Comparison of ENCODE assay signal across 14 cellular contexts in genomic region chr3:169112153-169112892, GRCh38.
DNase-seq lines count a peak whose midpoint lies in the region; FAIRE-seq and TF ChIP-seq lines count a peak whose summit lies in the region.
"Had no signal": no experiment of that assay in that cellular context is flagged by ENCODE, and none has a peak within 500 bp of the region (broad histone marks: within the 10 kb centered on the region; RNA-seq: fewer than 3 reads in every experiment).

No MANE protein-coding gene starts in this region.

- in situ Hi-C loops in astrocyte of the cerebellum (cut with HindIII; ENCODE audit: low sequenced_read_pairs) (no loop called here), transverse colon (cut with MboI; ENCODE audit: low pct_ligation_motif_present in 1 of 4, low pct_unique_long_range_greater_than_20kb in 1 of 4, low sequenced_read_pairs in 3 of 4) (no loop called here)

- peak; percentile 85 for DNase-seq in HS-5 (ENCODE audit: low read depth)
- peak; percentile 78 for DNase-seq in astrocyte of the cerebellum (ENCODE audit: low read depth)
- DNase-seq in kidney epithelial cell (ENCODE audit: low read depth) = peak; percentile 86
- DNase-seq in activated CD8-positive, alpha-beta memory T cell treated with anti-CD3 and anti-CD28 coated beads for 24 hours = no peak
- DNase-seq in uterus = no peak
- DNase-seq in GM12892 (ENCODE audit: insufficient read length) = no peak
- no peak for DNase-seq in transverse colon
- DNase-seq: activated CD4-positive, alpha-beta T cell treated with anti-CD3 and anti-CD28 coated beads, Interleukin-2, amount 50 U/mL, for 1 hour; NCI-H2081 treated with DMSO at 0.1 percent for 48 hours; SHP77 treated with DMSO at 0.1 percent for 48 hours; stimulated activated CD4-positive, alpha-beta T cell treated with anti-CD3 and anti-CD28 coated beads, Interleukin-12 subunit alpha, Interleukin-12 subunit beta, amount 100 ng/mL, for 4 hours had no signal

- H3K36me3 ChIP-seq in ACC112 (ENCODE audit: insufficient read depth, low read length) (0 out of 2 replicates have a peak, but pooled peaks cover 3% of the 10 kb centered on the region), kidney epithelial cell (ENCODE audit: control insufficient read depth, insufficient read depth, low read length) (peaks cover 1% of the 10 kb centered on the region), uterus (no peaks in the 10 kb centered on the region), transverse colon (peaks cover 0 to 8% (median 0%) of the 10 kb centered on the region in 4 donors)
- H3K36me3 ChIP-seq: BLaER1 treated with 17β-estradiol and CSF1 and Interleukin-3, amounts not matched to agents 10 nM and 100 nM had no signal

- TF ChIP-seq POLR2A in uterus (IDR thresholded peaks at IDR 0.05) (no peak), GM12892 (IDR thresholded peaks at IDR 0.05; ENCODE audit: low read depth, low read length) (no peak), transverse colon (IDR thresholded peaks at IDR 0.05) (no peak)

- no peaks in the 10 kb centered on the region for H3K79me2 ChIP-seq in ACC112 (ENCODE audit: control insufficient read depth, insufficient read depth, low read length, unreplicated experiment)

- TF ChIP-seq EP300 in transverse colon (IDR thresholded peaks at IDR 0.05; ENCODE audit: low read depth) = no peak

- no peaks in the 10 kb centered on the region for H3K9me3 ChIP-seq in uterus
- no peaks in the 10 kb centered on the region for H3K9me3 ChIP-seq in transverse colon
- H3K9me3 ChIP-seq: BLaER1 treated with 17β-estradiol and CSF1 and Interleukin-3, amounts not matched to agents 10 nM and 100 nM had no signal

- H2AFZ ChIP-seq in ACC112 (ENCODE audit: low read length, unreplicated experiment) = no peak overlapping the region

- H3K4me3 ChIP-seq in ACC112 (ENCODE audit: low read depth, low read length) = peak overlapping the region; percentile 3; the same call in 1 of the 2 replicates
- H3K4me3 ChIP-seq in astrocyte of the cerebellum (ENCODE audit: low read depth, low read length) = no peak overlapping the region
- H3K4me3 ChIP-seq in kidney epithelial cell (ENCODE audit: low read depth, low read length) = no peak overlapping the region
- no peak overlapping the region for H3K4me3 ChIP-seq in uterus
- no peak overlapping the region for H3K4me3 ChIP-seq in transverse colon
- H3K4me3 ChIP-seq: BLaER1 treated with 17β-estradiol and CSF1 and Interleukin-3, amounts not matched to agents 10 nM and 100 nM had no signal

- intact Hi-C loops in uterus (cut with DNase I; ENCODE audit: low total_unique reads) (no loop called here), transverse colon (cut with DNase I; ENCODE audit: low total_unique reads) (no loop called here)

- FAIRE-seq in GM12892 (lab: Jason Lieb, UNC) = no peak
- FAIRE-seq: GM19239 had no signal

- H3K27me3 ChIP-seq in ACC112 (ENCODE audit: insufficient read depth, low read length) = no peaks in the 10 kb centered on the region
- no peaks in the 10 kb centered on the region for H3K27me3 ChIP-seq in kidney epithelial cell (ENCODE audit: control insufficient read depth, insufficient read depth, low read length)
- H3K27me3 ChIP-seq in uterus = no peaks in the 10 kb centered on the region
- H3K27me3 ChIP-seq in transverse colon = no peaks in the 10 kb centered on the region
- H3K27me3 ChIP-seq: BLaER1 treated with 17β-estradiol and CSF1 and Interleukin-3, amounts not matched to agents 10 nM and 100 nM had no signal

- H3K4me1 ChIP-seq in ACC112 (ENCODE audit: control insufficient read depth, insufficient read depth, low read length, unreplicated experiment) = peaks cover 50% of the 10 kb centered on the region
- no peaks in the 10 kb centered on the region for H3K4me1 ChIP-seq in uterus
- no peaks in the 10 kb centered on the region for H3K4me1 ChIP-seq in transverse colon
- H3K4me1 ChIP-seq: BLaER1 treated with 17β-estradiol and CSF1 and Interleukin-3, amounts not matched to agents 10 nM and 100 nM had no signal

- H3K27ac ChIP-seq in ACC112 (ENCODE audit: low read depth, low read length) (peak overlapping the region; percentile 76), uterus (peak overlapping the region in 1 of 2 donors; percentile 53), transverse colon (no peak overlapping the region)
- H3K27ac ChIP-seq: BLaER1 treated with 17β-estradiol and CSF1 and Interleukin-3, amounts not matched to agents 10 nM and 100 nM had no signal

- TF ChIP-seq CTCF in astrocyte of the cerebellum (IDR thresholded peaks at IDR 0.05; ENCODE audit: low read depth, low read length, missing control alignments) (no peak), kidney epithelial cell (IDR thresholded peaks at IDR 0.05; ENCODE audit: insufficient read depth, low read length, poor library complexity, severe bottlenecking) (no peak), uterus (IDR thresholded peaks at IDR 0.05) (no peak), transverse colon (IDR thresholded peaks at IDR 0.05) (no peak)

- WGBS in transverse colon (ENCODE audit: low coverage in 1 of 2), 2 donors = 59 to 74% methylated on average over 3 of the region's 3 CpGs

Comparison
In these comparisons a context has a peak if more than half of its experiments do, and no peak if none do; other contexts are left out.
1. DNase-seq: peak in HS-5 (single experiment), astrocyte of the cerebellum (single experiment) and kidney epithelial cell (single experiment); none in activated CD8-positive, alpha-beta memory T cell treated with anti-CD3 and anti-CD28 coated beads for 24 hours (single experiment), uterus (0 of 2), GM12892 (single experiment) and transverse colon (single experiment).